ENCODE assay signal across 35 cellular contexts in the genomic region with DNA sequence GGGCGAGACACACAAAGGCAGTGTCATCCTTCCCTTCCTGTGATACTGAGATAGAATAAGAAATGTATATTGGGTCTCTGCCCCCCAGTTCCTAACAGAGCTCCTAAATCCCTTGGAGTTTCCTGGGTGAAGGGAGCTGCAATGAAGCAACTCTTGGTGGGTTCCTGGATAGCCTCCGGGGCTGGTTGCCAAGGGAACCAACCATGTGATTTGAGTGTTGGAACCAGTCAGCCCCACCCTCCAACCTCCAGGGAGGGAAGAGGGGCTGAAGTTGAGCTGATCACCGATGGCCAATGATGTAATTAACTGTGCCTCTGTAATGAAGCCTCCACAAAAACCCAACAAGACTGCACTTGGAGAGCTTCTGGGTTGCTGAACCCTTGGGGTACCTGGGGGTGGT.
"Had no signal": no experiment of that assay in that cellular context is flagged by ENCODE, and none has a peak within 500 bp of the region (broad histone marks: within the 10 kb centered on the region; RNA-seq: fewer than 3 reads in every experiment).

No MANE protein-coding gene starts in this region.

- ATAC-seq: activated CD8-positive, alpha-beta T cell treated with anti-CD3 and anti-CD28 coated beads for 36 hours; activated naive CD4-positive, alpha-beta T cell treated with anti-CD3 and anti-CD28 coated beads, Interleukin-2, amount 50 U/mL, for 72 hours; activated T-cell treated with anti-CD3 and anti-CD28 coated beads, Interleukin-2, amount 50 U/mL, for 4 hours; body of pancreas; PC-3; Right ventricle myocardium inferior; SK-N-SH treated with all-trans-retinoic acid at 6 μM for 48 hours; T-cell; T-helper 17 cell had no signal

- H3K36me3 ChIP-seq: adrenal gland, breast epithelium, Peyer's patch had no signal

- H3K9me3 Mint-ChIP-seq: activated B cell treated with CpG ODN at 0.5 μM for 24 hours; activated CD8-positive, alpha-beta T cell treated with anti-CD3 and anti-CD28 coated beads for 36 hours; activated naive CD4-positive, alpha-beta T cell treated with anti-CD3 and anti-CD28 coated beads for 36 hours; activated naive CD4-positive, alpha-beta T cell treated with anti-CD3 and anti-CD28 coated beads, Interleukin-2, amount 50 U/mL, for 72 hours; activated T-cell treated with anti-CD3 and anti-CD28 coated beads, Interleukin-2, amount 50 U/mL, for 4 hours; T-cell had no signal

- H3K4me3 Mint-ChIP-seq: activated B cell treated with CpG ODN at 0.5 μM for 24 hours; activated CD8-positive, alpha-beta T cell treated with anti-CD3 and anti-CD28 coated beads for 36 hours; activated naive CD4-positive, alpha-beta T cell treated with anti-CD3 and anti-CD28 coated beads for 36 hours; activated T-cell treated with anti-CD3 and anti-CD28 coated beads, Interleukin-2, amount 50 U/mL, for 4 hours; activated T-helper 1 cell treated with anti-CD3 and anti-CD28 coated beads, Interleukin-12 subunit alpha, Interleukin-12 subunit beta, Interleukin-2, Interleukin-4 antibody, amounts not matched to agents 30 ng/mL and 10 ng/mL and 1 ng/mL, durations not matched to agents 14 hours and 24 hours and 36 hours; T-cell; T-helper 17 cell had no signal

- FAIRE-seq: astrocyte had no signal

- DNase-seq: activated B cell treated with CpG ODN at 0.5 μM for 24 hours; activated CD4-positive, alpha-beta T cell treated with anti-CD3 and anti-CD28 coated beads for 4 hours; activated CD4-positive, alpha-beta T cell treated with anti-CD3 and anti-CD28 coated beads, Interleukin-2, amount 50 U/mL, for 4 hours; activated CD4-positive, CD25-positive, alpha-beta regulatory T cell treated with anti-CD3 and anti-CD28 coated beads, Interleukin-2, amount 50 U/mL, for 72 hours; activated gamma-delta T cell treated with Interleukin-2 at 50 U/mL for 16 hours; activated naive CD4-positive, alpha-beta T cell treated with anti-CD3 and anti-CD28 coated beads for 36 hours; activated T-cell treated with anti-CD3 and anti-CD28 coated beads for 4 hours; activated T-cell treated with anti-CD3 and anti-CD28 coated beads, Interleukin-2, amount 50 U/mL, for 4 hours; adrenal gland; body of pancreas; MM.1S; NCI-H1436 treated with DMSO at 0.1 percent for 48 hours; NCI-H1694 treated with DMSO at 0.1 percent for 48 hours; NCI-H2029; NCI-H2171 treated with DMSO at 0.1 percent for 48 hours; NCI-H2227 treated with DMSO at 0.1 percent for 48 hours; NCI-H446; NCI-H510A treated with DMSO at 0.1 percent for 48 hours; NCI-H526 treated with DMSO at 0.1 percent for 48 hours; PC-3; Peyer's patch; SIG-M5; T-cell; T-helper 17 cell; T-helper 9 cell had no signal

- H3K27ac Mint-ChIP-seq: activated B cell treated with CpG ODN at 0.5 μM for 24 hours; activated CD8-positive, alpha-beta T cell treated with anti-CD3 and anti-CD28 coated beads for 36 hours; activated naive CD4-positive, alpha-beta T cell treated with anti-CD3 and anti-CD28 coated beads for 36 hours; activated naive CD4-positive, alpha-beta T cell treated with anti-CD3 and anti-CD28 coated beads, Interleukin-2, amount 50 U/mL, for 72 hours; activated T-helper 1 cell treated with anti-CD3 and anti-CD28 coated beads, Interleukin-12 subunit alpha, Interleukin-12 subunit beta, Interleukin-2, Interleukin-4 antibody, amounts not matched to agents 30 ng/mL and 10 ng/mL and 1 ng/mL, durations not matched to agents 14 hours and 24 hours and 36 hours; T-cell; T-helper 17 cell had no signal

- H3K9ac ChIP-seq: KMS-11 had no signal

- H3K27ac ChIP-seq: adrenal gland, body of pancreas, breast epithelium, KMS-11, Peyer's patch, RWPE1, VCaP had no signal

- H3K9me3 ChIP-seq: adrenal gland, body of pancreas, breast epithelium, Peyer's patch had no signal

- H3K4me3 ChIP-seq: adrenal gland, body of pancreas, breast epithelium, Peyer's patch had no signal

- H3K27me3 ChIP-seq: adrenal gland, body of pancreas, breast epithelium, Peyer's patch had no signal

- H3K27me3 Mint-ChIP-seq: T-helper 17 cell had no signal

- H3K4me1 ChIP-seq: adrenal gland, body of pancreas, breast epithelium had no signal

- H3K4me2 ChIP-seq: KMS-11 had no signal
